ENCODE assay signal across 9 cellular contexts in the genomic region with DNA sequence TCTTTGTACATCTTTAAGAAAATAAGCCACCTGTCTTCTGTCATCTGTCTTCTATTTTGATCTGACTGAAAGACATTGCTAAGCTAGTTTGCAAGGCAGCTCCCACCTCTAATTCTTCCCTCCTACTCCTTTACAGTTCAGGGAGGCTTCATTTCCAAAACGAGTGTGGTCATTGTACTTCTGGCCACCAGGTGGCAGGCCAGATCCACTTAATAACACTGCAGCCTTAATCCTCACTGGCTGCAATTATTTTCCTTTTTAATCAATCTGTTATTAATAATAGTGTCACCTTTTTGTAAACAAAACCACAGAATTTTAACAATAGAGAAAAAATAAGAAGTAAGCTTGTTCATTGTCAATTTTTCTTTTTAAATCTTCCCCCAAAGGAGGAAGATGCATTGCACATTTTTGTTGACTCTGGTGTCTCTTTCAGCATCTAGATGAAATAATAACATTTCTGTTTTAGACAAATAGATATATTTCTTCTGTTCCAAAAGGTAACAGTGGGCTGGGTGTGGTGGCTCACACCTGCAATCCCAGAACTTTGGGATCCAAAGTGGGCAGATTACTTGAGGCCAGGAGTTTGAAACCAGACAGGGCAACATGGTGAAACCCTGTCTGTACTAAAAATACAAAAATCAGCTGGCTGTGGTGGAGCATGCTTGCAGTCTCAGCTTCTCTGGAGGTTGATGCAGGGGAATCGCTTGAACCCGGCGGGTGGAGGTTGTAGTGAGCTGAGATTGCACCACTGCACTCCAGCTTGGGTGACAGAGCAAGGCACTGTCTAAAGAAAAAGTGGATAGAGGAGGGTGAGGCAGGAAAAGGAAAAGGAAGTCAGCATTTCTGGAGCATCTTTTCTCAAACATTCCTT. TPM values are rescaled to one million over a fixed set of nuclear protein-coding genes. Genes with fewer than 3 reads are reported as not detected.
DNase-seq lines count a peak whose midpoint lies in the region; ATAC-seq and TF ChIP-seq lines count a peak whose summit lies in the region.
"Had no signal": no experiment of that assay in that cellular context is flagged by ENCODE, and none has a peak within 500 bp of the region (broad histone marks: within the 10 kb centered on the region; RNA-seq: fewer than 3 reads in every experiment).

No MANE protein-coding gene starts in this region.

- peaks cover 7 to 20% (median 18%) of the 10 kb centered on the region in 5 experiments for H3K9me3 Mint-ChIP-seq in brain
- H3K9me3 Mint-ChIP-seq in activated T-helper 2 cell treated with anti-CD3 and anti-CD28 coated beads, Interferon-gamma antibody, Interleukin-2, Interleukin-4, amounts not matched to agents 10 μg/mL and 5 μg/mL and 100 μg/mL, durations not matched to agents 14 hours and 24 hours and 36 hours = peaks cover 24% of the 10 kb centered on the region

- peak; percentile 79 for TF ChIP-seq CTCF in HFF-Myc (IDR thresholded peaks at IDR 0.05; ENCODE audit: low read depth, low read length, missing control alignments)
- peak; percentile 94 to 96 for TF ChIP-seq CTCF in brain (conservative IDR thresholded peaks at IDR 0.05)

- H3K4me3 Mint-ChIP-seq in brain = no peak overlapping the region
- H3K4me3 Mint-ChIP-seq in activated T-helper 2 cell treated with anti-CD3 and anti-CD28 coated beads, Interferon-gamma antibody, Interleukin-2, Interleukin-4, amounts not matched to agents 10 μg/mL and 5 μg/mL and 100 μg/mL, durations not matched to agents 14 hours and 24 hours and 36 hours (ENCODE audit: low read depth) = no peak overlapping the region

- peaks cover 5% of the 10 kb centered on the region for H3K36me3 Mint-ChIP-seq in brain
- peaks cover 14% of the 10 kb centered on the region for H3K36me3 Mint-ChIP-seq in activated T-helper 2 cell treated with anti-CD3 and anti-CD28 coated beads, Interferon-gamma antibody, Interleukin-2, Interleukin-4, amounts not matched to agents 10 μg/mL and 5 μg/mL and 100 μg/mL, durations not matched to agents 14 hours and 24 hours and 36 hours (ENCODE audit: low read depth)

- no peak overlapping the region for H3K4me3 ChIP-seq in HFF-Myc (replicated peaks; ENCODE audit: low read depth, low read length)

- no peaks in the 10 kb centered on the region for H3K27me3 Mint-ChIP-seq in brain
- peaks cover 9% of the 10 kb centered on the region for H3K27me3 Mint-ChIP-seq in activated T-helper 2 cell treated with anti-CD3 and anti-CD28 coated beads, Interferon-gamma antibody, Interleukin-2, Interleukin-4, amounts not matched to agents 10 μg/mL and 5 μg/mL and 100 μg/mL, durations not matched to agents 14 hours and 24 hours and 36 hours (ENCODE audit: low read depth)

- intact Hi-C loops in activated T-helper 2 cell treated with anti-CD3 and anti-CD28 coated beads, Interferon-gamma antibody, Interleukin-2, Interleukin-4, amounts not matched to agents 10 μg/mL and 5 μg/mL and 100 μg/mL, durations not matched to agents 14 hours and 24 hours and 36 hours (cut with micrococcal nuclease) = loop anchor here (1.0 to 5.0 kb wide), 5 partner anchors 86 to 514 kb away; partner anchors contain the start of gene STYK1

- H3K27ac Mint-ChIP-seq in brain = no peak overlapping the region
- no peak overlapping the region for H3K27ac Mint-ChIP-seq in activated T-helper 2 cell treated with anti-CD3 and anti-CD28 coated beads, Interferon-gamma antibody, Interleukin-2, Interleukin-4, amounts not matched to agents 10 μg/mL and 5 μg/mL and 100 μg/mL, durations not matched to agents 14 hours and 24 hours and 36 hours

- DNase-seq in D341Med (ENCODE audit: low spot score) = peak; percentile 74
- no peak for DNase-seq in HFF-Myc (ENCODE audit: extremely low read depth, low read depth)
- DNase-seq in SK-MEL-5 (ENCODE audit: low read depth, low spot score) = peak; percentile 67
- DNase-seq in iris pigment epithelial cell (ENCODE audit: low read depth) = peak; percentile 47
- peak; percentile 25 to 40 for DNase-seq in stimulated activated CD4-positive, alpha-beta T cell treated with anti-CD3 and anti-CD28 coated beads, Interleukin-4, amount 100 ng/mL, for 4 hours
- no peak for DNase-seq in activated T-helper 2 cell treated with anti-CD3 and anti-CD28 coated beads, Interferon-gamma antibody, Interleukin-2, Interleukin-4, amounts not matched to agents 10 μg/mL and 5 μg/mL and 100 μg/mL, durations not matched to agents 14 hours and 24 hours and 36 hours (ENCODE audit: low spot score)

- in situ Hi-C loops in SK-MEL-5 (cut with HindIII; ENCODE audit: low pct_unique_long_range_greater_than_20kb, low sequenced_read_pairs) = no loop called here

- no peak for ATAC-seq in GM18870 (IDR thresholded peaks at IDR 0.05; ENCODE audit: unreplicated experiment)

- no peaks in the 10 kb centered on the region for H3K4me1 Mint-ChIP-seq in brain
- H3K4me1 Mint-ChIP-seq in activated T-helper 2 cell treated with anti-CD3 and anti-CD28 coated beads, Interferon-gamma antibody, Interleukin-2, Interleukin-4, amounts not matched to agents 10 μg/mL and 5 μg/mL and 100 μg/mL, durations not matched to agents 14 hours and 24 hours and 36 hours (ENCODE audit: low read depth) = peaks cover 11% of the 10 kb centered on the region

RNA-seq across cellular contexts. Expression of gene GABARAPL1, which starts 23.3 kb away (rescaled TPM):
- 57.2 and 63.2 TPM in 2 replicates for total RNA-seq in SK-MEL-5 (2014; rRNA removed; shearing (Covaris generic))
- polyA plus RNA-seq in SK-MEL-5 (2015; cell fraction: cytosol; rRNA removed) = 84.6 and 89.4 TPM in 2 replicates
- 216 and 240 TPM in 2 replicates for polyA plus RNA-seq in SK-MEL-5 (2015; cell fraction: nucleus; rRNA removed)
- 79.8 TPM for polyA plus RNA-seq in brain (ENCODE audit: insufficient read depth, low read depth, low replicate concordance)
- total RNA-seq in activated T-helper 2 cell treated with anti-CD3 and anti-CD28 coated beads, Interferon-gamma antibody, Interleukin-2, Interleukin-4, amounts not matched to agents 10 μg/mL and 5 μg/mL and 100 μg/mL, durations not matched to agents 14 hours and 24 hours and 36 hours = 4.0 and 5.2 TPM in 2 replicates

RNA-seq across cellular contexts. Expression of gene TMEM52B, which starts 57.2 kb away (rescaled TPM):
- total RNA-seq in SK-MEL-5 (2014; rRNA removed; shearing (Covaris generic)) = 0.08 TPM in 1 of 2 replicates, not detected in the other
- not detected in 2 replicates for polyA plus RNA-seq in SK-MEL-5 (2015; cell fraction: cytosol; rRNA removed)
- polyA plus RNA-seq in SK-MEL-5 (2015; cell fraction: nucleus; rRNA removed) = not detected in 2 replicates
- 0.20 TPM for polyA plus RNA-seq in brain (ENCODE audit: insufficient read depth, low read depth, low replicate concordance)
- not detected in 2 replicates for total RNA-seq in activated T-helper 2 cell treated with anti-CD3 and anti-CD28 coated beads, Interferon-gamma antibody, Interleukin-2, Interleukin-4, amounts not matched to agents 10 μg/mL and 5 μg/mL and 100 μg/mL, durations not matched to agents 14 hours and 24 hours and 36 hours
- total RNA-seq: T-helper 2 cell treated with Interferon-gamma antibody and Interleukin-4, amounts not matched to agents 100 ng/mL and 5 ng/mL, for 36 hours had no signal

Comparison
In these comparisons a context has a peak if more than half of its experiments do, and no peak if none do; other contexts are left out.
1. DNase-seq: peak in D341Med (single experiment), SK-MEL-5 (single experiment), iris pigment epithelial cell (single experiment) and stimulated activated CD4-positive, alpha-beta T cell treated with anti-CD3 and anti-CD28 coated beads, Interleukin-4, amount 100 ng/mL, for 4 hours (2 of 2); none in HFF-Myc (single experiment) and activated T-helper 2 cell treated with anti-CD3 and anti-CD28 coated beads, Interferon-gamma antibody, Interleukin-2, Interleukin-4, amounts not matched to agents 10 μg/mL and 5 μg/mL and 100 μg/mL, durations not matched to agents 14 hours and 24 hours and 36 hours (single experiment).